In the genomic region with DNA sequence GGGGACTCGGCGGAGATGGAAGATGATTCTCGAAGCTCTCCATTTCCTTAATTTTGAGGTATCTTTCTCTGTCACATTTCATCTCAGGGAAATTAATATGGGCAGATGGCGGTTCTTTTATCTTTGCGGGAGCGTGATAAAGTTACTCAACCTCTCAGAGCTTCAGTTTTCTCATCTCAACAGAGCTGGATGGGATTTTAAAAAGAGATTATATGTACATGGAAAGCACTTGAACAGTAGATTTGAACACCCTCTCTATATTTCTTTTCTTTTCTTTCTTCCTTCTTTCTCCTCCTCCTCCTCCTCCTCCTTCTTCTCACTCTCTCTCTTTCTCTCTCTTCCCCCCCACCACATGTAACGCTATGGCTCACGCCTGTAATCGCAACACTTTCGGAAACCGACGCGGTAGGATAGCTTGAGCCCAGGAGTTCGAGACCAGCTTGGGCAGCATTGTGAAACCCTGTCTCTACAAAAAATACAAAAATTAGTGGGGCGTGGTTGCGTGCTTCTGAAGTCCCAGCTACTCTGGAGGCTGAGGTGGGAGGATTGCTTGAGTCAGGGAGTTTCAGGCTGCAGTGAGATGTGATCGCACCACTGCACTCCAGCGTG, we compare ENCODE assay signal across 8 cellular contexts. TPM values are rescaled to one million over a fixed set of nuclear protein-coding genes. Genes with fewer than 3 reads are reported as not detected.
DNase-seq lines count a peak whose midpoint lies in the region; ATAC-seq and TF ChIP-seq lines count a peak whose summit lies in the region.

No MANE protein-coding gene starts in this region.

- H3K4me3 ChIP-seq in GM12875 (ENCODE audit: low read depth, low read length) (peak overlapping the region; percentile 82), LNCaP clone FGC (ENCODE audit: low read depth, low read length) (peak overlapping the region; percentile 74), aorta (ENCODE audit: low read length in 2 of 2) (peak overlapping the region; percentile 2 to 33)

- H3K27me3 ChIP-seq in aorta (ENCODE audit: control insufficient read depth in 1 of 2, insufficient read depth in 2 of 2, low read length in 1 of 2), result no peaks in the 10 kb centered on the region

- H3K27ac ChIP-seq in aorta (ENCODE audit: low read depth in 1 of 2, low read length in 2 of 2), result no peak overlapping the region

- H3K36me3 Mint-ChIP-seq in brain (no peaks in the 10 kb centered on the region), naive B cell (no peaks in the 10 kb centered on the region)

- H3K4me1 Mint-ChIP-seq in brain (peaks cover 52% of the 10 kb centered on the region), naive B cell (peaks cover 17 to 28% (median 22%) of the 10 kb centered on the region in 3 donors)

- no peaks in the 10 kb centered on the region for H3K9me3 Mint-ChIP-seq in brain
- no peaks in the 10 kb centered on the region for H3K9me3 Mint-ChIP-seq in naive B cell

- H3K4me3 Mint-ChIP-seq in brain (peak overlapping the region; percentile 91 to 96 (median 95)), naive B cell (peak overlapping the region; percentile 73 to 94 (median 90))

- TF ChIP-seq CTCF in GM12875 (IDR thresholded peaks at IDR 0.05; ENCODE audit: borderline replicate concordance, insufficient read depth, low read depth, low read length), result no peak
- no peak for TF ChIP-seq CTCF in LNCaP clone FGC (IDR thresholded peaks at IDR 0.05; ENCODE audit: control insufficient read depth, extremely low read depth, insufficient read depth)
- no peak for TF ChIP-seq CTCF in brain (conservative IDR thresholded peaks at IDR 0.05)

- H3K27me3 Mint-ChIP-seq in brain, result peaks cover 22% of the 10 kb centered on the region
- peaks cover 40 to 42% (median 42%) of the 10 kb centered on the region in 3 donors for H3K27me3 Mint-ChIP-seq in naive B cell

- WGBS in aorta, 2 donors, result 23 to 30% methylated on average over 18 of the region's 18 CpGs

- H3K27ac Mint-ChIP-seq in brain, result peak overlapping the region; percentile 73 to 92 (median 80)
- H3K27ac Mint-ChIP-seq in naive B cell, result peak overlapping the region in 4 of 6 donors; percentile 10 to 86 (median 49)

- H3K9me3 ChIP-seq in aorta (ENCODE audit: control insufficient read depth, low read length), result no peaks in the 10 kb centered on the region

- intact Hi-C loops in aorta (cut with DNase I), result no loop called here

- ATAC-seq in naive B cell (ENCODE audit: low read depth in 2 of 2) (peak; percentile 8 to 20), aorta (ENCODE audit: low FRiP score) (no peak), HG03432 (IDR thresholded peaks at IDR 0.05; ENCODE audit: unreplicated experiment) (no peak), GM21619 (IDR thresholded peaks at IDR 0.05; ENCODE audit: unreplicated experiment) (no peak)

- H3K36me3 ChIP-seq in aorta (ENCODE audit: control insufficient read depth in 1 of 2, insufficient read depth in 2 of 2, low read length in 1 of 2), result no peaks in the 10 kb centered on the region

- DNase-seq in LNCaP clone FGC (ENCODE audit: low read depth) (no peak), naive B cell (peak; percentile 17), aorta (no peak), GOT3 (lab: John Stamatoyannopoulos, UW) (no peak)

- H3K4me1 ChIP-seq in aorta (ENCODE audit: control insufficient read depth in 1 of 2, insufficient read depth in 2 of 2, low read length in 2 of 2), result no peaks in the 10 kb centered on the region

RNA-seq across cellular contexts. Expression of gene GLDC, which starts 0.6 kb away (rescaled TPM):
- polyA plus RNA-seq in brain (ENCODE audit: insufficient read depth, low read depth, low replicate concordance) (5.1 TPM), naive B cell (ENCODE audit: low read depth in 6 of 6) (1 to 10 TPM in 2 of 6 donors, under 1 TPM in 2, not detected in 2; 0.23 to 2.2 (median 1.2) TPM), aorta (under 1 TPM; 0.26 to 0.50 TPM)
- total RNA-seq in aorta, result 1 to 10 TPM in 1 of 2 donors, under 1 TPM in 1; 0.63 to 1.4 TPM

Comparison
In these comparisons a context has a peak if more than half of its experiments do, and no peak if none do; other contexts are left out.
1. H3K4me3 ChIP-seq: peak in every context shown above with its lines; median percentile 82 in GM12875; 74 in LNCaP clone FGC; 18 in aorta.
2. ATAC-seq: peak in naive B cell (2 of 2); none in aorta (single experiment), HG03432 (single experiment) and GM21619 (single experiment).